ENCODE assay signal across 15 cellular contexts in genomic region chr19:4984106-4984380, GRCh38. TPM values are rescaled to one million over a fixed set of nuclear protein-coding genes. Genes with fewer than 3 reads are reported as not detected.
A peak's percentile ranks its signal among the peaks of the same experiment; 100 is the strongest.
DNase-seq lines count a peak whose midpoint lies in the region; ATAC-seq, FAIRE-seq and TF ChIP-seq lines count a peak whose summit lies in the region.
"Had no signal": no experiment of that assay in that cellular context is flagged by ENCODE, and none has a peak within 500 bp of the region (broad histone marks: within the 10 kb centered on the region; RNA-seq: fewer than 3 reads in every experiment).

No MANE protein-coding gene starts in this region.

- no peak overlapping the region for H3K23ac ChIP-seq in H1 (ENCODE audit: insufficient read length)

- H3K36me3 ChIP-seq in BLaER1: peaks cover 15% of the 10 kb centered on the region; the same call in 1 of the 2 replicates
- H3K36me3 ChIP-seq in DOHH2 (ENCODE audit: control insufficient read depth, low read length): no peaks in the 10 kb centered on the region
- no peaks in the 10 kb centered on the region for H3K36me3 ChIP-seq in H1 (ENCODE audit: control insufficient read depth in 2 of 4, insufficient read depth in 4 of 4, low read length in 3 of 4)
- H3K36me3 ChIP-seq in osteoblast (ENCODE audit: insufficient read depth, low read length): no peaks in the 10 kb centered on the region

- H2BK20ac ChIP-seq in H1 (ENCODE audit: low read length): no peak overlapping the region

- H3K4me2 ChIP-seq in BLaER1 (peak overlapping the region; percentile 85), DOHH2 (ENCODE audit: low read length) (peak overlapping the region; percentile 14; the same call in 1 of the 2 replicates), H1 (ENCODE audit: insufficient read depth in 1 of 2, low read depth in 2 of 2, low read length in 2 of 2) (no peak overlapping the region), osteoblast (ENCODE audit: insufficient read depth, low read length) (no peak overlapping the region)
- H3K4me2 ChIP-seq: PC-9, SK-N-SH had no signal

- no peaks in the 10 kb centered on the region for H3F3A ChIP-seq in DOHH2 (ENCODE audit: control insufficient read depth, insufficient read depth)

- peaks cover 100% of the 10 kb centered on the region for H4K20me1 ChIP-seq in BLaER1
- peaks cover 18% of the 10 kb centered on the region; the same call in 1 of the 2 replicates for H4K20me1 ChIP-seq in DOHH2 (ENCODE audit: control insufficient read depth, insufficient read depth, low read depth, low read length)
- H4K20me1 ChIP-seq in H1 (replicated peaks in 1 of 2; ENCODE audit: control insufficient read depth in 1 of 2, insufficient read depth in 2 of 2, low read length in 2 of 2): peaks cover 31 to 33% of the 10 kb centered on the region in 2 experiments
- H4K20me1 ChIP-seq in osteoblast (ENCODE audit: insufficient read depth, low read length): peaks cover 68% of the 10 kb centered on the region

- H2BK15ac ChIP-seq in H1 (ENCODE audit: low read length): no peak overlapping the region

- no peak overlapping the region for H4K91ac ChIP-seq in H1 (replicated peaks; ENCODE audit: insufficient read length, low read length)

- no peaks in the 10 kb centered on the region for H3K23me2 ChIP-seq in H1 (ENCODE audit: low read depth, low read length)

- H3K79me2 ChIP-seq in DOHH2 (ENCODE audit: control insufficient read depth, low read length): peaks cover 74% of the 10 kb centered on the region
- peaks cover 0 to 70% of the 10 kb centered on the region in 2 experiments; a peak in 2 of 4 replicates for H3K79me2 ChIP-seq in H1 (ENCODE audit: control insufficient read depth in 1 of 2, insufficient read depth in 2 of 2, low read length in 2 of 2)
- peaks cover 88% of the 10 kb centered on the region for H3K79me2 ChIP-seq in osteoblast (ENCODE audit: insufficient read depth, low read length)

- H3K79me1 ChIP-seq in H1 (ENCODE audit: low read depth, low read length): peaks cover 17% of the 10 kb centered on the region

- H3K9me2 ChIP-seq in DOHH2 (replicated peaks; ENCODE audit: control insufficient read depth, low read length): no peaks in the 10 kb centered on the region
- H3K9me2 ChIP-seq: SK-N-SH had no signal

- no peak overlapping the region for H4K5ac ChIP-seq in H1 (ENCODE audit: insufficient read length, low read depth, low read length)

- H2BK12ac ChIP-seq in H1 (ENCODE audit: low read depth, low read length): no peak overlapping the region

- TF ChIP-seq RAD21 in H1 (IDR thresholded peaks at IDR 0.05 in 1 of 2, conservative IDR thresholded peaks at IDR 0.05 in 1 of 2; ENCODE audit: low read depth in 2 of 2, low read length in 2 of 2): no peak

- H3K9ac ChIP-seq in BLaER1: peak overlapping the region; percentile 41
- H3K9ac ChIP-seq in H1 (replicated peaks in 1 of 4; ENCODE audit: extremely low read depth in 1 of 4, low read depth in 3 of 4, low read length in 3 of 4): no peak overlapping the region
- H3K9ac ChIP-seq: GM23248, SK-N-SH had no signal

- no peak overlapping the region for H2BK120ac ChIP-seq in H1 (replicated peaks; ENCODE audit: low read depth, low read length)

- no peak overlapping the region for H3K18ac ChIP-seq in H1 (ENCODE audit: extremely low read depth, low read length)

- intact Hi-C loops in activated naive CD4-positive, alpha-beta T cell treated with anti-CD3 and anti-CD28 coated beads for 36 hours (cut with micrococcal nuclease): no loop called here

- WGBS in H1 (ENCODE audit: extremely low coverage in 1 of 2, insufficient coverage in 1 of 2, insufficient read length in 1 of 2, insufficient replicate concordance in 2 of 2, low coverage in 1 of 2, low lambda C conversion rate in 2 of 2, missing lambda C conversion rate in 1 of 2), 2 experiments: 90% methylated on average over 7 of the region's 7 CpGs; no CpG with 5 or more reads in 1 of the 2 experiments

- TF ChIP-seq CTCF in DOHH2 (IDR thresholded peaks at IDR 0.05; ENCODE audit: low read depth, low read length, poor library complexity, severe bottlenecking) (no peak), H1 (IDR thresholded peaks at IDR 0.05; ENCODE audit: control extremely low read depth in 1 of 3, insufficient read depth in 1 of 3, low read depth in 1 of 3, low read length in 3 of 3) (no peak), osteoblast (IDR thresholded peaks at IDR 0.05; ENCODE audit: extremely low read depth, low read depth, low read length) (no peak)

- H2AFZ ChIP-seq in H1 (ENCODE audit: low read length) (no peak overlapping the region), osteoblast (ENCODE audit: low read length) (no peak overlapping the region)
- H2AFZ ChIP-seq: GM23248, PC-9 had no signal

- no peak overlapping the region for H3K14ac ChIP-seq in H1 (ENCODE audit: insufficient read length)

- no peak for TF ChIP-seq EP300 in H1 (IDR thresholded peaks at IDR 0.05; ENCODE audit: borderline replicate concordance in 1 of 2, low read depth in 2 of 2, low read length in 2 of 2)

- no peak for FAIRE-seq in H1 (lab: Jason Lieb, UNC)

- H3K4me1 Mint-ChIP-seq in activated naive CD4-positive, alpha-beta T cell treated with anti-CD3 and anti-CD28 coated beads for 36 hours (ENCODE audit: low read depth): peaks cover 7% of the 10 kb centered on the region

- no peak overlapping the region for H3K27ac Mint-ChIP-seq in activated naive CD4-positive, alpha-beta T cell treated with anti-CD3 and anti-CD28 coated beads for 36 hours

- H3K27me3 Mint-ChIP-seq in activated naive CD4-positive, alpha-beta T cell treated with anti-CD3 and anti-CD28 coated beads for 36 hours (ENCODE audit: low read depth): no peaks in the 10 kb centered on the region
- H3K27me3 Mint-ChIP-seq: CD4-positive, CD25-positive, alpha-beta regulatory T cell had no signal

- ATAC-seq in HG03139 (IDR thresholded peaks at IDR 0.05; ENCODE audit: unreplicated experiment) (no peak), HG02938 (IDR thresholded peaks at IDR 0.05; ENCODE audit: unreplicated experiment) (no peak)

- H3K4ac ChIP-seq in H1 (replicated peaks; ENCODE audit: insufficient read length, low read depth, low read length): no peak overlapping the region

- H3K27me3 ChIP-seq in BLaER1 (no peaks in the 10 kb centered on the region), DOHH2 (ENCODE audit: control insufficient read depth, low read length) (no peaks in the 10 kb centered on the region), H1 (replicated peaks in 1 of 4; ENCODE audit: control insufficient read depth in 3 of 4, extremely low read depth in 1 of 4, insufficient read depth in 3 of 4, low read length in 3 of 4) (no peaks in the 10 kb centered on the region), osteoblast (ENCODE audit: insufficient read depth, low read length) (no peaks in the 10 kb centered on the region)

- 0 out of 2 replicates have a peak overlapping the region, but pooled peaks have one; percentile 57 for H4K8ac ChIP-seq in H1 (ENCODE audit: extremely low read depth, insufficient read depth, low read length)

- H3K4me1 ChIP-seq in BLaER1 (peaks cover 93% of the 10 kb centered on the region), DOHH2 (ENCODE audit: control insufficient read depth, low read length) (peaks cover 41% of the 10 kb centered on the region), H1 (replicated peaks in 1 of 4; ENCODE audit: control insufficient read depth in 3 of 4, insufficient read depth in 4 of 4, low read length in 3 of 4) (peaks cover 0 to 7% (median 3%) of the 10 kb centered on the region in 4 experiments; a peak in 4 of 7 replicates), osteoblast (ENCODE audit: insufficient read depth, low read length) (peaks cover 22% of the 10 kb centered on the region)

- H3K9me3 ChIP-seq in BLaER1 (no peaks in the 10 kb centered on the region), DOHH2 (ENCODE audit: control insufficient read depth, insufficient read depth, low read length) (no peaks in the 10 kb centered on the region), H1 (ENCODE audit: insufficient read depth in 2 of 2, low read depth in 1 of 2, low read length in 1 of 2) (no peaks in the 10 kb centered on the region), osteoblast (ENCODE audit: low read depth, low read length) (no peaks in the 10 kb centered on the region)
- H3K9me3 ChIP-seq: SK-N-SH had no signal

- CTCF ChIA-PET in H1 (lab: Charles Lee; ENCODE audit: partially characterized antibody): interaction anchor here (0.7 to 2.5 kb wide), 5 partner anchors 10 to 46 kb away, joined by 3 to 17 read pairs (median 7); no protein-coding TSS in a partner anchor
- CTCF ChIA-PET in activated naive CD4-positive, alpha-beta T cell treated with anti-CD3 and anti-CD28 coated beads for 36 hours (lab: Charles Lee): no interaction called here

- TF ChIP-seq POLR2A in H1 (IDR thresholded peaks at IDR 0.05; ENCODE audit: control extremely low read depth in 1 of 2, low read depth in 2 of 2, low read length in 2 of 2): no peak

- POLR2A ChIA-PET in H1 (lab: Charles Lee; ENCODE audit: partially characterized antibody): no interaction called here

- DNase-seq in H1 (ENCODE audit: low read depth in 1 of 2, low spot score in 2 of 2) (no peak), osteoblast (ENCODE audit: insufficient read length, low spot score, missing footprints) (peak; percentile 68), activated T-cell treated with anti-CD3 and anti-CD28 coated beads for 4 hours (no peak)
- no peak for DNase-seq in activated naive CD4-positive, alpha-beta T cell treated with anti-CD3 and anti-CD28 coated beads for 36 hours
- DNase-seq: CD4-positive, CD25-positive, alpha-beta regulatory T cell; GM23248; NCI-H1048; NCI-H1436 treated with DMSO at 0.1 percent for 48 hours; NCI-H774; PC-9 had no signal

- no peaks in the 10 kb centered on the region for H3K36me3 Mint-ChIP-seq in activated naive CD4-positive, alpha-beta T cell treated with anti-CD3 and anti-CD28 coated beads for 36 hours (ENCODE audit: low read depth)

- no peaks in the 10 kb centered on the region for H3K9me3 Mint-ChIP-seq in activated naive CD4-positive, alpha-beta T cell treated with anti-CD3 and anti-CD28 coated beads for 36 hours

- H3K4me3 ChIP-seq in BLaER1: no peak overlapping the region
- no peak overlapping the region for H3K4me3 ChIP-seq in DOHH2 (ENCODE audit: low read length)
- no peak overlapping the region for H3K4me3 ChIP-seq in H1 (ENCODE audit: extremely low read depth in 1 of 4, insufficient read depth in 2 of 4, low read depth in 3 of 4, low read length in 4 of 4)
- no peak overlapping the region for H3K4me3 ChIP-seq in osteoblast (ENCODE audit: insufficient read depth, low read length)
- H3K4me3 ChIP-seq: GM23248, PC-9 had no signal

- no peak overlapping the region for H3K56ac ChIP-seq in H1 (replicated peaks; ENCODE audit: insufficient read length, low read depth, low read length)

- no peak overlapping the region for H2BK5ac ChIP-seq in H1 (ENCODE audit: low read depth, low read length)

- no peak overlapping the region for H2AK5ac ChIP-seq in H1 (ENCODE audit: low read depth, low read length)

- no peak overlapping the region for H3K4me3 Mint-ChIP-seq in activated naive CD4-positive, alpha-beta T cell treated with anti-CD3 and anti-CD28 coated beads for 36 hours
- H3K4me3 Mint-ChIP-seq: CD4-positive, CD25-positive, alpha-beta regulatory T cell had no signal

- H3K27ac ChIP-seq in BLaER1 (0 out of 2 replicates have a peak overlapping the region, but pooled peaks have one; percentile 12), DOHH2 (ENCODE audit: low read depth, low read length) (no peak overlapping the region), H1 (ENCODE audit: low read depth, low read length) (no peak overlapping the region), osteoblast (ENCODE audit: low read depth, low read length) (no peak overlapping the region)
- H3K27ac ChIP-seq: GM23248, PC-9 had no signal

RNA-seq across cellular contexts. Expression of gene KDM4B, which starts 15.1 kb away (rescaled TPM):
- 31.9 and 32.8 TPM in 2 replicates for total RNA-seq in H1 (2021; fragmentation: NEBNext Ultra II Directional; extraction: Animal tissue kit (Norgen Biotek cat#: 25700))
- polyA plus RNA-seq in H1 (2011; rRNA removed): 12.0 and 21.1 TPM in 2 replicates
- 16.6 TPM for polyA plus RNA-seq in H1 (2011; cell fraction: cytosol; rRNA removed)
- 36.4 TPM for polyA plus RNA-seq in H1 (2011; cell fraction: nucleus; rRNA removed)
- polyA plus RNA-seq in H1 (2012, experiment 1 of 2): 15.0 to 22.8 TPM (median 19.6 TPM) in 4 replicates
- polyA plus RNA-seq in H1 (2012, experiment 2 of 2): 17.0 TPM
- polyA plus RNA-seq in H1 (2013, experiment 1 of 2): 13.3 TPM
- polyA plus RNA-seq in H1 (2013, experiment 2 of 2): 12.3 TPM
- 18.7 and 23.6 TPM in 2 replicates for polyA minus RNA-seq in H1 (2011; rRNA and poly(A)+ RNA removed)
- 26.2 TPM for polyA minus RNA-seq in H1 (2011; cell fraction: cytosol; rRNA and poly(A)+ RNA removed)
- 44.4 TPM for polyA minus RNA-seq in H1 (2011; cell fraction: nucleus; rRNA and poly(A)+ RNA removed)
- total RNA-seq in osteoblast: 19.7 and 22.1 TPM in 2 replicates
- 10 to 100 TPM; 10.5 to 12.7 TPM for total RNA-seq in activated naive CD4-positive, alpha-beta T cell treated with anti-CD3 and anti-CD28 coated beads for 36 hours

Comparison
In these comparisons a context has a peak if more than half of its experiments do, and no peak if none do; other contexts are left out.
1. H3K4me2 ChIP-seq: peak in BLaER1 (single experiment) and DOHH2 (single experiment); none in H1 (0 of 2) and osteoblast (single experiment).